Comparison of ENCODE assay signal across 13 cellular contexts in genomic region chr10:70890917-70891431, GRCh38. TPM values are rescaled to one million over a fixed set of nuclear protein-coding genes. Genes with fewer than 3 reads are reported as not detected.
DNase-seq lines count a peak whose midpoint lies in the region; ATAC-seq and TF ChIP-seq lines count a peak whose summit lies in the region.
"Had no signal": no experiment of that assay in that cellular context is flagged by ENCODE, and none has a peak within 500 bp of the region (broad histone marks: within the 10 kb centered on the region; RNA-seq: fewer than 3 reads in every experiment).

No MANE protein-coding gene starts in this region.

- ATAC-seq in HG03139 (IDR thresholded peaks at IDR 0.05; ENCODE audit: unreplicated experiment) (no peak), GM21619 (IDR thresholded peaks at IDR 0.05; ENCODE audit: unreplicated experiment) (no peak)
- ATAC-seq: A549; stimulated activated naive B cell treated with anti-CD40 and anti-IgM and Interleukin-4, amounts not matched to agents 10 μg/mL and 1 μg/mL and 100 μg/mL, for 72 hours had no signal

- H3K4me3 ChIP-seq in vagina, result no peak overlapping the region
- H3K4me3 ChIP-seq: A549 had no signal

- H3K9me3 ChIP-seq in vagina, result no peaks in the 10 kb centered on the region
- H3K9me3 ChIP-seq: A549 had no signal

- peak overlapping the region; percentile 64 for H3K27ac ChIP-seq in vagina
- H3K27ac ChIP-seq: A549 had no signal

- intact Hi-C loops in vagina (cut with DNase I), result no loop called here

- H3K36me3 ChIP-seq in vagina, result no peaks in the 10 kb centered on the region

- TF ChIP-seq CTCF in vagina (IDR thresholded peaks at IDR 0.05), result no peak

- peaks cover 13% of the 10 kb centered on the region for H3K4me1 ChIP-seq in vagina

- no peak for TF ChIP-seq POLR2A in vagina (IDR thresholded peaks at IDR 0.05)

- H3K27me3 ChIP-seq in vagina, result no peaks in the 10 kb centered on the region

- DNase-seq in SHP77 (lab: John Stamatoyannopoulos, UW) (peak; percentile 2 to 14), SHP77 treated with DMSO at 0.1 percent for 48 hours (lab: John Stamatoyannopoulos, UW) (no peak), globus pallidus (ENCODE audit: low spot score) (peak; percentile 74), mucosa of gallbladder (ENCODE audit: low spot score) (peak; percentile 40), vagina (ENCODE audit: extremely low spot score in 2 of 2) (no peak), HCEC 1CT (no peak)
- DNase-seq: DMS153; NCI-H1417 treated with DMSO at 0.1 percent for 48 hours; stimulated activated naive B cell treated with anti-CD40 and anti-IgM and Interleukin-4, amounts not matched to agents 10 μg/mL and 1 μg/mL and 100 μg/mL, for 72 hours; T-helper 2 cell had no signal

RNA-seq across cellular contexts. Expression of gene PCBD1, which starts 2.6 kb away (rescaled TPM):
- 142 TPM for total RNA-seq in mucosa of gallbladder
- total RNA-seq in vagina, result 36.8 TPM

Comparison
In these comparisons a context has a peak if more than half of its experiments do, and no peak if none do; other contexts are left out.
1. DNase-seq: peak in SHP77 (2 of 2), globus pallidus (single experiment) and mucosa of gallbladder (single experiment); none in SHP77 treated with DMSO at 0.1 percent for 48 hours (single experiment), vagina (0 of 2) and HCEC 1CT (single experiment).